ENCODE assay signal across 8 cellular contexts in genomic region chr3:88150771-88151170, GRCh38. TPM values are rescaled to one million over a fixed set of nuclear protein-coding genes. Genes with fewer than 3 reads are reported as not detected.
A peak's percentile ranks its signal among the peaks of the same experiment; 100 is the strongest.
DNase-seq lines count a peak whose midpoint lies in the region; ATAC-seq lines count a peak whose summit lies in the region.

No MANE protein-coding gene starts in this region.

- peaks cover 4% of the 10 kb centered on the region for H3K4me1 ChIP-seq in stomach smooth muscle (ENCODE audit: control insufficient read depth, insufficient read depth, low read length)

- H3K27me3 ChIP-seq in stomach smooth muscle (ENCODE audit: control insufficient read depth in 1 of 2, insufficient read depth in 2 of 2, low read length in 2 of 2), result no peaks in the 10 kb centered on the region

- H3K27ac ChIP-seq in stomach smooth muscle (ENCODE audit: low read length), result no peak overlapping the region

- DNase-seq in activated CD4-positive, alpha-beta T cell treated with anti-CD3 and anti-CD28 coated beads, Interleukin-2, amount 10 ng/mL, durations not matched to agents 7 days and 5 days, result no peak
- no peak for DNase-seq in activated CD4-positive, alpha-beta T cell treated with anti-CD3 and anti-CD28 coated beads, Interleukin-2, amount 50 U/mL, for 1 hour
- DNase-seq in activated CD4-positive, alpha-beta memory T cell treated with anti-CD3 and anti-CD28 coated beads for 36 hours, result no peak
- DNase-seq in 8988T, result no peak

- no peak for ATAC-seq in esophagus mucosa
- ATAC-seq in HG02938 (IDR thresholded peaks at IDR 0.05; ENCODE audit: unreplicated experiment), result no peak

- peak overlapping the region; percentile 92 for H3K4me3 ChIP-seq in iPS-11a (ENCODE audit: low read depth, low read length)
- peak overlapping the region; percentile 75 to 99 for H3K4me3 ChIP-seq in stomach smooth muscle (ENCODE audit: low read length in 2 of 2)

- POLR2A ChIA-PET in activated CD4-positive, alpha-beta T cell treated with anti-CD3 and anti-CD28 coated beads, Interleukin-2, amount 10 ng/mL, durations not matched to agents 7 days and 5 days (lab: Charles Lee), result interaction anchor here (1.1 kb wide), 1 partner anchor 93 kb away, joined by 3 read pairs; no protein-coding TSS in a partner anchor
- POLR2A ChIA-PET in activated CD4-positive, alpha-beta memory T cell treated with anti-CD3 and anti-CD28 coated beads for 36 hours (lab: Charles Lee), result interaction anchor here (1.0 to 4.1 kb wide), 4 partner anchors 17 to 92 kb away, joined by 3 to 35 read pairs (median 4); partner anchors contain the start of genes CGGBP1 and ZNF654

- peaks cover 46% of the 10 kb centered on the region for H3K4me1 Mint-ChIP-seq in activated CD4-positive, alpha-beta T cell treated with anti-CD3 and anti-CD28 coated beads, Interleukin-2, amount 10 ng/mL, durations not matched to agents 7 days and 5 days
- peaks cover 32% of the 10 kb centered on the region for H3K4me1 Mint-ChIP-seq in activated CD4-positive, alpha-beta memory T cell treated with anti-CD3 and anti-CD28 coated beads for 36 hours (ENCODE audit: low read depth)

- H3K36me3 ChIP-seq in stomach smooth muscle (ENCODE audit: control insufficient read depth in 2 of 2, insufficient read depth in 2 of 2, low read length in 2 of 2), result peaks cover 0 to 7% of the 10 kb centered on the region in 2 donors

- H3K9ac ChIP-seq in stomach smooth muscle (ENCODE audit: low read length in 2 of 2), result peak overlapping the region; percentile 90 to 97

- no peaks in the 10 kb centered on the region for H3K27me3 Mint-ChIP-seq in activated CD4-positive, alpha-beta T cell treated with anti-CD3 and anti-CD28 coated beads, Interleukin-2, amount 10 ng/mL, durations not matched to agents 7 days and 5 days
- H3K27me3 Mint-ChIP-seq in activated CD4-positive, alpha-beta memory T cell treated with anti-CD3 and anti-CD28 coated beads for 36 hours, result no peaks in the 10 kb centered on the region

- peaks cover 30% of the 10 kb centered on the region for H3K36me3 Mint-ChIP-seq in activated CD4-positive, alpha-beta T cell treated with anti-CD3 and anti-CD28 coated beads, Interleukin-2, amount 10 ng/mL, durations not matched to agents 7 days and 5 days (ENCODE audit: low read depth)
- peaks cover 19% of the 10 kb centered on the region for H3K36me3 Mint-ChIP-seq in activated CD4-positive, alpha-beta memory T cell treated with anti-CD3 and anti-CD28 coated beads for 36 hours

- H3K4me3 Mint-ChIP-seq in activated CD4-positive, alpha-beta T cell treated with anti-CD3 and anti-CD28 coated beads, Interleukin-2, amount 10 ng/mL, durations not matched to agents 7 days and 5 days, result peak overlapping the region; percentile 93
- peak overlapping the region; percentile 96 for H3K4me3 Mint-ChIP-seq in activated CD4-positive, alpha-beta memory T cell treated with anti-CD3 and anti-CD28 coated beads for 36 hours

- CTCF ChIA-PET in activated CD4-positive, alpha-beta T cell treated with anti-CD3 and anti-CD28 coated beads, Interleukin-2, amount 10 ng/mL, durations not matched to agents 7 days and 5 days (lab: Charles Lee), result no interaction called here
- CTCF ChIA-PET in activated CD4-positive, alpha-beta memory T cell treated with anti-CD3 and anti-CD28 coated beads for 36 hours (lab: Charles Lee), result interaction anchor here (1.0 to 4.5 kb wide), 4 partner anchors 17 to 92 kb away, joined by 3 to 19 read pairs (median 4); partner anchors contain the start of gene CGGBP1

- peak overlapping the region; percentile 99 for H3K27ac Mint-ChIP-seq in activated CD4-positive, alpha-beta T cell treated with anti-CD3 and anti-CD28 coated beads, Interleukin-2, amount 10 ng/mL, durations not matched to agents 7 days and 5 days
- peak overlapping the region; percentile 99 for H3K27ac Mint-ChIP-seq in activated CD4-positive, alpha-beta memory T cell treated with anti-CD3 and anti-CD28 coated beads for 36 hours

- intact Hi-C loops in activated CD4-positive, alpha-beta memory T cell treated with anti-CD3 and anti-CD28 coated beads for 36 hours (cut with micrococcal nuclease), result loop anchor here (1.0 to 2.0 kb wide), 2 partner anchors 18 to 817 kb away; no protein-coding TSS in a partner anchor

- no peaks in the 10 kb centered on the region for H3K9me3 Mint-ChIP-seq in activated CD4-positive, alpha-beta T cell treated with anti-CD3 and anti-CD28 coated beads, Interleukin-2, amount 10 ng/mL, durations not matched to agents 7 days and 5 days
- H3K9me3 Mint-ChIP-seq in activated CD4-positive, alpha-beta memory T cell treated with anti-CD3 and anti-CD28 coated beads for 36 hours, result no peaks in the 10 kb centered on the region

- H3K9me3 ChIP-seq in stomach smooth muscle (ENCODE audit: control insufficient read depth in 2 of 2, low read length in 2 of 2), result no peaks in the 10 kb centered on the region

RNA-seq across cellular contexts. Expression of gene C3orf38, which starts 1.0 kb away (rescaled TPM):
- 10 to 100 TPM; 30.5 to 40.1 TPM for total RNA-seq in activated CD4-positive, alpha-beta T cell treated with anti-CD3 and anti-CD28 coated beads, Interleukin-2, amount 10 ng/mL, durations not matched to agents 7 days and 5 days
- 10 to 100 TPM; 25.1 to 25.8 TPM for total RNA-seq in activated CD4-positive, alpha-beta memory T cell treated with anti-CD3 and anti-CD28 coated beads for 36 hours
- total RNA-seq in esophagus mucosa, result 15.1 TPM
